Comparison of ENCODE assay signal across 8 cellular contexts in genomic region chr7:81482600-81483186, GRCh38.
DNase-seq lines count a peak whose midpoint lies in the region; ATAC-seq and TF ChIP-seq lines count a peak whose summit lies in the region.

No MANE protein-coding gene starts in this region.

- WGBS in aorta, 2 donors = 6 to 11% methylated on average over 2 of the region's 2 CpGs

- H3K9me3 ChIP-seq in aorta (ENCODE audit: control insufficient read depth, low read length) = no peaks in the 10 kb centered on the region

- H3K36me3 Mint-ChIP-seq in stimulated activated effector memory CD8-positive, alpha-beta T cell treated with anti-CD3 and anti-CD28 coated beads, Interleukin-12 subunit alpha, Interleukin-12 subunit beta, amount 100 ng/mL, for 72 hours = no peaks in the 10 kb centered on the region

- intact Hi-C loops in aorta (cut with DNase I) = loop anchor here (5.0 to 10.0 kb wide), 3 partner anchors 535 to 1242 kb away; no protein-coding TSS in a partner anchor

- H3K27ac ChIP-seq in HL-60 (replicated peaks) = no peak overlapping the region
- no peak overlapping the region for H3K27ac ChIP-seq in aorta (ENCODE audit: low read depth in 1 of 2, low read length in 2 of 2)

- peak; percentile 19 for TF ChIP-seq CTCF in HL-60 (IDR thresholded peaks at IDR 0.05; ENCODE audit: insufficient read depth, low read length)

- ATAC-seq in SK-N-SH treated with all-trans-retinoic acid at 6 μM for 48 hours = peak; percentile 74; the same call in 2 of the 3 replicates
- ATAC-seq in aorta (ENCODE audit: low FRiP score) = peak; percentile 72
- ATAC-seq in stimulated activated effector memory CD8-positive, alpha-beta T cell treated with anti-CD3 and anti-CD28 coated beads, Interleukin-12 subunit alpha, Interleukin-12 subunit beta, amount 100 ng/mL, for 72 hours = no peak

- H3K4me3 Mint-ChIP-seq in stimulated activated effector memory CD8-positive, alpha-beta T cell treated with anti-CD3 and anti-CD28 coated beads, Interleukin-12 subunit alpha, Interleukin-12 subunit beta, amount 100 ng/mL, for 72 hours = no peak overlapping the region

- peaks cover 3% of the 10 kb centered on the region for H3K9me3 Mint-ChIP-seq in stimulated activated effector memory CD8-positive, alpha-beta T cell treated with anti-CD3 and anti-CD28 coated beads, Interleukin-12 subunit alpha, Interleukin-12 subunit beta, amount 100 ng/mL, for 72 hours

- no peaks in the 10 kb centered on the region for H3K4me1 Mint-ChIP-seq in stimulated activated effector memory CD8-positive, alpha-beta T cell treated with anti-CD3 and anti-CD28 coated beads, Interleukin-12 subunit alpha, Interleukin-12 subunit beta, amount 100 ng/mL, for 72 hours

- H3K27ac Mint-ChIP-seq in stimulated activated effector memory CD8-positive, alpha-beta T cell treated with anti-CD3 and anti-CD28 coated beads, Interleukin-12 subunit alpha, Interleukin-12 subunit beta, amount 100 ng/mL, for 72 hours = no peak overlapping the region

- DNase-seq in SIG-M5 treated with dmso at 0.1 percent for 504 hours (lab: John Stamatoyannopoulos, UW; ENCODE audit: unreplicated experiment) = peak; percentile 61
- DNase-seq in SIG-M5 (lab: John Stamatoyannopoulos, UW) = no peak
- DNase-seq in HL-60 (ENCODE audit: low read depth in 1 of 2, low spot score in 1 of 2) = no peak
- peak; percentile 30 for DNase-seq in globus pallidus (ENCODE audit: low spot score)
- no peak for DNase-seq in aorta
- DNase-seq in activated T-cell treated with anti-CD3 and anti-CD28 coated beads, Interleukin-2, amount 50 U/mL, for 1 hour = no peak
- no peak for DNase-seq in stimulated activated effector memory CD8-positive, alpha-beta T cell treated with anti-CD3 and anti-CD28 coated beads, Interleukin-12 subunit alpha, Interleukin-12 subunit beta, amount 100 ng/mL, for 72 hours (ENCODE audit: low spot score in 2 of 2)

- H3K27me3 ChIP-seq in HL-60 (ENCODE audit: insufficient read depth, poor library complexity, severe bottlenecking) = no peaks in the 10 kb centered on the region
- no peaks in the 10 kb centered on the region for H3K27me3 ChIP-seq in aorta (ENCODE audit: control insufficient read depth in 1 of 2, insufficient read depth in 2 of 2, low read length in 1 of 2)

- no peaks in the 10 kb centered on the region for H3K36me3 ChIP-seq in aorta (ENCODE audit: control insufficient read depth in 1 of 2, insufficient read depth in 2 of 2, low read length in 1 of 2)

- H3K4me3 ChIP-seq in HL-60 (replicated peaks; ENCODE audit: insufficient read depth, low read length) = no peak overlapping the region
- no peak overlapping the region for H3K4me3 ChIP-seq in aorta (ENCODE audit: low read length in 2 of 2)

- H3K4me1 ChIP-seq in aorta (ENCODE audit: control insufficient read depth in 1 of 2, insufficient read depth in 2 of 2, low read length in 2 of 2) = peaks cover 0 to 3% of the 10 kb centered on the region in 2 donors

TF ChIP-seq in SK-N-SH treated with all-trans-retinoic acid at 6 μM for 48 hours, 23 proteins besides CTCF, POLR2A, EP300 and RAD21:
- TF ChIP-seq ZNF8 (CRISPR knock-in tag; IDR thresholded peaks at IDR 0.05) (no peak), OSR1 (CRISPR knock-in tag; IDR thresholded peaks at IDR 0.05) (no peak)
- TF ChIP-seq, protein P1, sequence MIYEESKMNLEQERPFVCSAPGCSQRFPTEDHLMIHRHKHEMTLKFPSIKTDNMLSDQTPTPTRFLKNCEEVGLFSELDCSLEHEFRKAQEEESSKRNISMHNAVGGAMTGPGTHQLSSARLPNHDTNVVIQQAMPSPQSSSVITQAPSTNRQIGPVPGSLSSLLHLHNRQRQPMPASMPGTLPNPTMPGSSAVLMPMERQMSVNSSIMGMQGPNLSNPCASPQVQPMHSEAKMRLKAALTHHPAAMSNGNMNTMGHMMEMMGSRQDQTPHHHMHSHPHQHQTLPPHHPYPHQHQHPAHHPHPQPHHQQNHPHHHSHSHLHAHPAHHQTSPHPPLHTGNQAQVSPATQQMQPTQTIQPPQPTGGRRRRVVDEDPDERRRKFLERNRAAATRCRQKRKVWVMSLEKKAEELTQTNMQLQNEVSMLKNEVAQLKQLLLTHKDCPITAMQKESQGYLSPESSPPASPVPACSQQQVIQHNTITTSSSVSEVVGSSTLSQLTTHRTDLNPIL (CRISPR knock-in tag; IDR thresholded peaks at IDR 0.05; ENCODE audit: low read depth) = no peak
- TF ChIP-seq, protein P2, sequence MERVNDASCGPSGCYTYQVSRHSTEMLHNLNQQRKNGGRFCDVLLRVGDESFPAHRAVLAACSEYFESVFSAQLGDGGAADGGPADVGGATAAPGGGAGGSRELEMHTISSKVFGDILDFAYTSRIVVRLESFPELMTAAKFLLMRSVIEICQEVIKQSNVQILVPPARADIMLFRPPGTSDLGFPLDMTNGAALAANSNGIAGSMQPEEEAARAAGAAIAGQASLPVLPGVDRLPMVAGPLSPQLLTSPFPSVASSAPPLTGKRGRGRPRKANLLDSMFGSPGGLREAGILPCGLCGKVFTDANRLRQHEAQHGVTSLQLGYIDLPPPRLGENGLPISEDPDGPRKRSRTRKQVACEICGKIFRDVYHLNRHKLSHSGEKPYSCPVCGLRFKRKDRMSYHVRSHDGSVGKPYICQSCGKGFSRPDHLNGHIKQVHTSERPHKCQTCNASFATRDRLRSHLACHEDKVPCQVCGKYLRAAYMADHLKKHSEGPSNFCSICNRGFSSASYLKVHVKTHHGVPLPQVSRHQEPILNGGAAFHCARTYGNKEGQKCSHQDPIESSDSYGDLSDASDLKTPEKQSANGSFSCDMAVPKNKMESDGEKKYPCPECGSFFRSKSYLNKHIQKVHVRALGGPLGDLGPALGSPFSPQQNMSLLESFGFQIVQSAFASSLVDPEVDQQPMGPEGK (CRISPR knock-in tag; IDR thresholded peaks at IDR 0.05; ENCODE audit: borderline replicate concordance) = no peak

Comparison
In these comparisons a context has a peak if more than half of its experiments do, and no peak if none do; other contexts are left out.
1. DNase-seq: peak in SIG-M5 treated with dmso at 0.1 percent for 504 hours (single experiment) and globus pallidus (single experiment); none in SIG-M5 (single experiment), HL-60 (0 of 2), aorta (0 of 2), activated T-cell treated with anti-CD3 and anti-CD28 coated beads, Interleukin-2, amount 50 U/mL, for 1 hour (single experiment) and stimulated activated effector memory CD8-positive, alpha-beta T cell treated with anti-CD3 and anti-CD28 coated beads, Interleukin-12 subunit alpha, Interleukin-12 subunit beta, amount 100 ng/mL, for 72 hours (0 of 2).